8 cellular contexts compared by ENCODE assay signal in genomic region chr3:141878812-141879211, GRCh38. TPM values are rescaled to one million over a fixed set of nuclear protein-coding genes. Genes with fewer than 3 reads are reported as not detected.
DNase-seq lines count a peak whose midpoint lies in the region; ATAC-seq and TF ChIP-seq lines count a peak whose summit lies in the region.

No MANE protein-coding gene starts in this region.

- H3K36me3 ChIP-seq in vagina (no peaks in the 10 kb centered on the region), gastrocnemius medialis (no peaks in the 10 kb centered on the region)

- H3K36me3 Mint-ChIP-seq in stimulated activated naive CD8-positive, alpha-beta T cell treated with anti-CD3 and anti-CD28 coated beads, Interleukin-15, Interleukin-2, amounts not matched to agents 100 ng/mL and 50 ng/mL, for 24 hours (ENCODE audit: low read depth) = peaks cover 61% of the 10 kb centered on the region

- peak overlapping the region; percentile 84 for H3K4me3 Mint-ChIP-seq in stimulated activated naive CD8-positive, alpha-beta T cell treated with anti-CD3 and anti-CD28 coated beads, Interleukin-15, Interleukin-2, amounts not matched to agents 100 ng/mL and 50 ng/mL, for 24 hours

- TF ChIP-seq POLR2A in vagina (IDR thresholded peaks at IDR 0.05) (no peak), gastrocnemius medialis (IDR thresholded peaks at IDR 0.05) (no peak)

- H3K27ac ChIP-seq in vagina (peak overlapping the region; percentile 100), gastrocnemius medialis (peak overlapping the region in 1 of 4 donors; percentile 100)

- H3K9me3 Mint-ChIP-seq in stimulated activated naive CD8-positive, alpha-beta T cell treated with anti-CD3 and anti-CD28 coated beads, Interleukin-15, Interleukin-2, amounts not matched to agents 100 ng/mL and 50 ng/mL, for 24 hours = no peaks in the 10 kb centered on the region

- H3K4me3 ChIP-seq in WI38 (ENCODE audit: low read depth, low read length) (peak overlapping the region; percentile 73), vagina (peak overlapping the region; percentile 29 to 97), gastrocnemius medialis (peak overlapping the region in 2 of 4 donors; percentile 93 to 99)

- intact Hi-C loops in vagina (cut with DNase I) (no loop called here), gastrocnemius medialis (cut with DNase I; ENCODE audit: low total_unique reads) (loop anchor here (10.0 kb wide), 1 partner anchor 266 kb away; the partner anchor contains the start of gene TFDP2)

- H3K27me3 ChIP-seq in vagina = no peaks in the 10 kb centered on the region
- no peaks in the 10 kb centered on the region for H3K27me3 ChIP-seq in gastrocnemius medialis

- in situ Hi-C loops in gastrocnemius medialis (cut with MboI; ENCODE audit: low sequenced_read_pairs in 4 of 4) = loop anchor here in 1 of 4 donors (10.0 to 25.0 kb wide), 2 partner anchors 134 to 567 kb away; no protein-coding TSS in a partner anchor

- TF ChIP-seq CTCF in WI38 (IDR thresholded peaks at IDR 0.05; ENCODE audit: low read depth, low read length) (no peak), vagina (IDR thresholded peaks at IDR 0.05) (no peak), gastrocnemius medialis (IDR thresholded peaks at IDR 0.05 in 4 of 5, conservative IDR thresholded peaks at IDR 0.05 in 1 of 5) (no peak)

- H3K27me3 Mint-ChIP-seq in stimulated activated naive CD8-positive, alpha-beta T cell treated with anti-CD3 and anti-CD28 coated beads, Interleukin-15, Interleukin-2, amounts not matched to agents 100 ng/mL and 50 ng/mL, for 24 hours = no peaks in the 10 kb centered on the region

- H3K9me3 ChIP-seq in vagina = no peaks in the 10 kb centered on the region
- H3K9me3 ChIP-seq in gastrocnemius medialis = no peaks in the 10 kb centered on the region

- H3K4me1 ChIP-seq in vagina (peaks cover 46% of the 10 kb centered on the region), gastrocnemius medialis (peaks cover 19 to 23% of the 10 kb centered on the region in 2 donors)

- DNase-seq in stimulated activated naive CD8-positive, alpha-beta T cell treated with anti-CD3 and anti-CD28 coated beads, Interleukin-15, Interleukin-2, amounts not matched to agents 100 U/mL and 50 U/mL, for 24 hours = no peak
- peak; percentile 33 for DNase-seq in fibroblast of the conjunctiva (ENCODE audit: low read depth)
- no peak for DNase-seq in vagina (ENCODE audit: extremely low spot score in 2 of 2)
- no peak for DNase-seq in gastrocnemius medialis

- no peak for ATAC-seq in stimulated activated naive CD8-positive, alpha-beta T cell treated with anti-CD3 and anti-CD28 coated beads, Interleukin-15, Interleukin-2, amounts not matched to agents 100 U/mL and 50 U/mL, for 24 hours
- ATAC-seq in gastrocnemius medialis (no peak), HG03025 (IDR thresholded peaks at IDR 0.05; ENCODE audit: low FRiP score, unreplicated experiment) (no peak), HG03354 (IDR thresholded peaks at IDR 0.05; ENCODE audit: poor library complexity, severe bottlenecking, unreplicated experiment) (no peak)

- peaks cover 59% of the 10 kb centered on the region for H3K4me1 Mint-ChIP-seq in stimulated activated naive CD8-positive, alpha-beta T cell treated with anti-CD3 and anti-CD28 coated beads, Interleukin-15, Interleukin-2, amounts not matched to agents 100 ng/mL and 50 ng/mL, for 24 hours (ENCODE audit: low read depth)

- H3K27ac Mint-ChIP-seq in stimulated activated naive CD8-positive, alpha-beta T cell treated with anti-CD3 and anti-CD28 coated beads, Interleukin-15, Interleukin-2, amounts not matched to agents 100 ng/mL and 50 ng/mL, for 24 hours = peak overlapping the region; percentile 26

RNA-seq across cellular contexts. Expression of gene ATP1B3, which starts 2.4 kb away (rescaled TPM):
- total RNA-seq in vagina (88.1 TPM), gastrocnemius medialis (10 to 100 TPM; 16.2 to 35.9 (median 17.6) TPM)
